In the genomic region with DNA sequence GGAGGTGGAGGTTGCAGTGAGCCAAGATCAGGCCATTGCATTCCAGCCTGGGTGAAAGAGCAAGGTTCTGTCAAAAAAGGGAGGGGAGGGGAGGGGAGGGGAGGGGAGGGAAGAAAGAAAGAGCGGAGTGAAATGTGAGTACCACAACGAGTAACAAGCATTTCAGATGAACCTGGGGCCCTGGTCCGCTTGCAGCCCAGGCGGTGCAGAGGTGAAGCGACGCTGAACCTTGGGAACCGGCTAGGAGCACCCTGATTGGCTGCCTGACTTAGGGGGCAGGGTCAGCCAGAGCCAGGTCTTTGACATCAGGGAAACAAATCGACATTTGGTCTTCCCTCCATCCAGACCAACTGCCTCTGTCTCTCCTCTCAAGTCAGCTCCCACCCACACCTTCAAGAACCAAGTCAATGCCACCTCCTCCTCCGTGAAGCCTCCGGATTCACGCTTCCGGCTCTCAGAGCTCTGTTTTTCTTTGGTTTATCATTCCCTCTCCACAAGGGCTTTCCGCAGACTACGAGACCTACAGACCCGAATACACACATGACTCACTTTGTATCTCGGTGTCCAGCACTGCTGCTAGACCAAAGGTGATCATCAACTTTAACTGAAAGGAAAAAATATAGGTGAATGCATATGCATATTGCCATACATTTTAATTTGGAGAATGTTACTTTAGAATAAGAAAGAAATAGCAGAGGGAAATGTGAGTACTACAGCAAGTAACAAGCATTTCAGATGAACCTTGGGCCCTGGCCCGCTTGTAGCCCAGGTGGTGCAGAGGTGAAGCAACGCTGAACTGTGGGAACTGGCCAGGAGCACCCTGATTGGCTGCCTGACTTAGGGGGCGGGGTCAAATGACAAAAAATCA, we compare ENCODE assay signal across 1 cellular context.
TF ChIP-seq lines count a peak whose summit lies in the region.

No MANE protein-coding gene starts in this region.

TF ChIP-seq in HepG2, 621 proteins besides CTCF, POLR2A, EP300 and RAD21 (continued from another document and continues in another):
- TF ChIP-seq PCBP2 (optimal IDR thresholded peaks at IDR 0.05; ENCODE audit: low read depth, low read length, poor library complexity, severe bottlenecking), result peak; percentile 93
- TF ChIP-seq TAF15 (IDR thresholded peaks at IDR 0.05; ENCODE audit: low read depth, low read length, poor library complexity, severe bottlenecking), result no peak
- no peak for TF ChIP-seq ZNF766 (CRISPR knock-in tag; IDR thresholded peaks at IDR 0.05; ENCODE audit: borderline replicate concordance)
- no peak for TF ChIP-seq ZNF503 (CRISPR knock-in tag; IDR thresholded peaks at IDR 0.05)
- peak; percentile 56 for TF ChIP-seq THAP11 (CRISPR knock-in tag; IDR thresholded peaks at IDR 0.05)
- TF ChIP-seq MXD4 (CRISPR knock-in tag; IDR thresholded peaks at IDR 0.05), result peak; percentile 45; the same call in 1 of the 2 replicates
- no peak for TF ChIP-seq HOXD1 (CRISPR knock-in tag; IDR thresholded peaks at IDR 0.05)
- TF ChIP-seq FOXO1 (CRISPR knock-in tag; IDR thresholded peaks at IDR 0.05), result no peak
- peak; percentile 73; the same call in 1 of the 2 replicates for TF ChIP-seq ZFP1 (CRISPR knock-in tag; IDR thresholded peaks at IDR 0.05)
- no peak for TF ChIP-seq SCMH1 (CRISPR knock-in tag; IDR thresholded peaks at IDR 0.05; ENCODE audit: borderline replicate concordance)
- no peak for TF ChIP-seq ZNF207 (IDR thresholded peaks at IDR 0.05; ENCODE audit: borderline replicate concordance)
- TF ChIP-seq PAX8 (CRISPR knock-in tag; IDR thresholded peaks at IDR 0.05; ENCODE audit: borderline replicate concordance), result no peak
- TF ChIP-seq, protein P1, sequence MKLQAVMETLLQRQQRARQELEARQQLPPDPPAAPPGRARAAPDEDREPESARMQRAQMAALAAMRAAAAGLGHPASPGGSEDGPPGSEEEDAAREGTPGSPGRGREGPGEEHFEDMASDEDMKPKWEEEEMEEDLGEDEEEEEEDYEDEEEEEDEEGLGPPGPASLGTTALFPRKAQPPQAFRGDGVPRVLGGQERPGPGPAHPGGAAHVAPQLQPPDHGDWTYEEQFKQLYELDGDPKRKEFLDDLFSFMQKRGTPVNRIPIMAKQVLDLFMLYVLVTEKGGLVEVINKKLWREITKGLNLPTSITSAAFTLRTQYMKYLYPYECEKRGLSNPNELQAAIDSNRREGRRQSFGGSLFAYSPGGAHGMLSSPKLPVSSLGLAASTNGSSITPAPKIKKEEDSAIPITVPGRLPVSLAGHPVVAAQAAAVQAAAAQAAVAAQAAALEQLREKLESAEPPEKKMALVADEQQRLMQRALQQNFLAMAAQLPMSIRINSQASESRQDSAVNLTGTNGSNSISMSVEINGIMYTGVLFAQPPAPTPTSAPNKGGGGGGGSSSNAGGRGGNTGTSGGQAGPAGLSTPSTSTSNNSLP (IDR thresholded peaks at IDR 0.05; ENCODE audit: low read depth, low read length), result no peak
- no peak for TF ChIP-seq CHD2 (IDR thresholded peaks at IDR 0.05; ENCODE audit: low read depth, low read length)
- TF ChIP-seq ZNF605 (CRISPR knock-in tag; IDR thresholded peaks at IDR 0.05), result peak; percentile 15; the same call in 1 of the 2 replicates
- no peak for TF ChIP-seq MAF1 (CRISPR knock-in tag; IDR thresholded peaks at IDR 0.05; ENCODE audit: borderline replicate concordance)
- no peak for TF ChIP-seq ZHX1 (CRISPR knock-in tag; IDR thresholded peaks at IDR 0.05; ENCODE audit: low read depth)
- no peak for TF ChIP-seq HNRNPH1 (optimal IDR thresholded peaks at IDR 0.05; ENCODE audit: low read depth, low read length)
- TF ChIP-seq PAXIP1 (CRISPR knock-in tag; conservative IDR thresholded peaks at IDR 0.05), result peak; percentile 46
- TF ChIP-seq ZNF558 (CRISPR knock-in tag; IDR thresholded peaks at IDR 0.05; ENCODE audit: borderline replicate concordance), result no peak
- TF ChIP-seq, protein P2, sequence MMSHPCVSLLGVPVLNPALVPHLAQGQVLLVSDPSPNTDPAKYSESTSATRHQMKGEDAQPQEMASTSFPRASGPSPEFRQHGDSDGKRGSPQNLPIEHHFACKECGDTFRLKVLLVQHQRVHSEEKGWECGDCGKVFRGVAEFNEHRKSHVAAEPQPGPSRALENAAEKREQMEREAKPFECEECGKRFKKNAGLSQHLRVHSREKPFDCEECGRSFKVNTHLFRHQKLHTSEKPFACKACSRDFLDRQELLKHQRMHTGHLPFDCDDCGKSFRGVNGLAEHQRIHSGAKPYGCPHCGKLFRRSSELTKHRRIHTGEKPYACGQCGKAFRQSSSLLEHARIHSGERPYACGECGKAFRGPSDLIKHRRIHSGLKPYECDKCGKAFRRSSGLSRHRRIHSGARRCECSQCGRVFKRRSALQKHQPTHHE (CRISPR knock-in tag; IDR thresholded peaks at IDR 0.05; ENCODE audit: borderline replicate concordance), result no peak
- no peak for TF ChIP-seq ZNF160 (CRISPR knock-in tag; IDR thresholded peaks at IDR 0.05)
- TF ChIP-seq SP1 (IDR thresholded peaks at IDR 0.05), result no peak
- TF ChIP-seq SP1 (CRISPR knock-in tag; IDR thresholded peaks at IDR 0.05), result 0 out of 2 replicates have a peak, but pooled peaks have one; percentile 36
- no peak for TF ChIP-seq CC2D1A (CRISPR knock-in tag; IDR thresholded peaks at IDR 0.05)
- TF ChIP-seq AKNA (CRISPR knock-in tag; IDR thresholded peaks at IDR 0.05; ENCODE audit: borderline replicate concordance), result no peak
- no peak for TF ChIP-seq ZNF20 (CRISPR knock-in tag; IDR thresholded peaks at IDR 0.05)
- 0 out of 2 replicates have a peak, but pooled peaks have one; percentile 28 for TF ChIP-seq SNAPC5 (CRISPR knock-in tag; IDR thresholded peaks at IDR 0.05; ENCODE audit: borderline replicate concordance)
- TF ChIP-seq PRPF4 (IDR thresholded peaks at IDR 0.05; ENCODE audit: low read depth, low read length, poor library complexity, severe bottlenecking), result no peak
- TF ChIP-seq KDM3A (CRISPR knock-in tag; IDR thresholded peaks at IDR 0.05; ENCODE audit: low read depth), result no peak
- no peak for TF ChIP-seq ZNF878 (CRISPR knock-in tag; IDR thresholded peaks at IDR 0.05)
- TF ChIP-seq SUZ12 (IDR thresholded peaks at IDR 0.05; ENCODE audit: low read depth, low read length), result no peak
- no peak for TF ChIP-seq HNF1B (CRISPR knock-in tag; IDR thresholded peaks at IDR 0.05)
- TF ChIP-seq U2AF1 (optimal IDR thresholded peaks at IDR 0.05; ENCODE audit: low read depth, low read length), result no peak
- no peak for TF ChIP-seq ZNF629 (CRISPR knock-in tag; conservative IDR thresholded peaks at IDR 0.05)
- TF ChIP-seq SALL1 (CRISPR knock-in tag; IDR thresholded peaks at IDR 0.05), result 0 out of 2 replicates have a peak, but pooled peaks have one; percentile 27
- no peak for TF ChIP-seq SP140L (CRISPR knock-in tag; IDR thresholded peaks at IDR 0.05; ENCODE audit: borderline replicate concordance)
- TF ChIP-seq HDAC1 (CRISPR knock-in tag; IDR thresholded peaks at IDR 0.05), result peak; percentile 23; the same call in 1 of the 2 replicates
- TF ChIP-seq BRCA1 (CRISPR knock-in tag; IDR thresholded peaks at IDR 0.05), result no peak
- peak; percentile 31 for TF ChIP-seq ZFY (CRISPR knock-in tag; IDR thresholded peaks at IDR 0.05)
- 0 out of 2 replicates have a peak, but pooled peaks have one; percentile 47 for TF ChIP-seq TOPORS (CRISPR knock-in tag; IDR thresholded peaks at IDR 0.05)
- TF ChIP-seq ZNF746 (CRISPR knock-in tag; IDR thresholded peaks at IDR 0.05), result peak; percentile 30; the same call in 1 of the 2 replicates
- TF ChIP-seq CBX5 (CRISPR knock-in tag; IDR thresholded peaks at IDR 0.05; ENCODE audit: borderline replicate concordance), result no peak; the same call in 1 of the 2 replicates
